ENCODE assay signal across 9 cellular contexts in the genomic region with DNA sequence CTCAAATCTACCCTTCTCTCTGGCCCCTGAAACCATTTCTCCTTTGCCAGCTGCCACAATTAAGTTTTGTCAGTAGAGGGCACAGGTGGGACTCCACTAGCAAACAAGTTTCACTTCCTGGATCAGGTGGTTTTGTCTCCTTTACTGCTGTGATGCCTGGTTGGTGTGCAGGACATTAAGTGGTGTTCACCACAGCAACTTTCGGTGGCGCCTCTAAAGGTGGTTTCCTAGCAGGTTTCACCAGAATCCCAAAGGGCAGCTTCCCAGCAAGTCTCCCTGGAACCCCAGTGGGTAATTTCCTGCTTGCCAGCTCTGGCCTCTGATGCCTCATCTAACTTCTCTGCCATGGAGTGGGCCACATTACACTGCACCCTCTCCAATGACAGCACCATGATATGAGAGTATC. TPM values are rescaled to one million over a fixed set of nuclear protein-coding genes. Genes with fewer than 3 reads are reported as not detected.
DNase-seq lines count a peak whose midpoint lies in the region; ATAC-seq and TF ChIP-seq lines count a peak whose summit lies in the region.
"Had no signal": no experiment of that assay in that cellular context is flagged by ENCODE, and none has a peak within 500 bp of the region (broad histone marks: within the 10 kb centered on the region; RNA-seq: fewer than 3 reads in every experiment).

No MANE protein-coding gene starts in this region.

- TF ChIP-seq POLR2A in tibial nerve (IDR thresholded peaks at IDR 0.05): no peak

- H4K20me1 ChIP-seq in BLaER1: no peaks in the 10 kb centered on the region; the same call in 1 of the 2 replicates

- DNase-seq in OCI-M1 (lab: John Stamatoyannopoulos, UW): peak; percentile 43
- DNase-seq in iPS-NIHi11 (ENCODE audit: low spot score): peak; percentile 18
- DNase-seq in tibial nerve (ENCODE audit: low spot score in 2 of 2): no peak
- no peak for DNase-seq in NCI-H2081 treated with DMSO at 0.1 percent for 48 hours (lab: John Stamatoyannopoulos, UW)
- no peak for DNase-seq in effector CD8-positive, alpha-beta T cell (lab: John Stamatoyannopoulos, UW)

- H3K9ac ChIP-seq in BLaER1: no peak overlapping the region

- peak in 1 of 5 experiments; percentile 9 for TF ChIP-seq CTCF in tibial nerve (IDR thresholded peaks at IDR 0.05)

- H3K4me2 ChIP-seq in BLaER1: peak overlapping the region; percentile 20; the same call in 1 of the 2 replicates

- H3K36me3 ChIP-seq in BLaER1 (peaks cover 94% of the 10 kb centered on the region), tibial nerve (peaks cover 2 to 100% (median 17%) of the 10 kb centered on the region in 3 donors)

- H3K27ac ChIP-seq in BLaER1 (no peak overlapping the region), tibial nerve (no peak overlapping the region)
- H3K27ac ChIP-seq: epithelial cell of prostate had no signal

- peak; percentile 97 for ATAC-seq in GM18870 (IDR thresholded peaks at IDR 0.05; ENCODE audit: unreplicated experiment)
- ATAC-seq in HG02981 (IDR thresholded peaks at IDR 0.05; ENCODE audit: unreplicated experiment): peak; percentile 99

- no peak overlapping the region for H3K4me3 ChIP-seq in BLaER1
- H3K4me3 ChIP-seq in tibial nerve: no peak overlapping the region

- peaks cover 22% of the 10 kb centered on the region for H3K9me3 ChIP-seq in BLaER1
- H3K9me3 ChIP-seq in tibial nerve: no peaks in the 10 kb centered on the region

- no peak for TF ChIP-seq EP300 in tibial nerve (IDR thresholded peaks at IDR 0.05)

- H3K4me1 ChIP-seq in BLaER1 (peaks cover 18% of the 10 kb centered on the region; the same call in 1 of the 2 replicates), tibial nerve (no peaks in the 10 kb centered on the region)

- 45 to 50% methylated on average over 2 of the region's 2 CpGs for WGBS in tibial nerve, 2 donors

- H3K27me3 ChIP-seq in BLaER1: no peaks in the 10 kb centered on the region
- no peaks in the 10 kb centered on the region for H3K27me3 ChIP-seq in tibial nerve

RNA-seq across cellular contexts. Expression of gene MED4, which starts 16.6 kb away (rescaled TPM):
- 10 to 100 TPM; 27.0 to 41.0 (median 31.4) TPM for total RNA-seq in tibial nerve

RNA-seq across cellular contexts. Expression of gene NUDT15, which starts 40.7 kb away (rescaled TPM):
- total RNA-seq in tibial nerve: 10 to 100 TPM in 1 of 4 donors, 1 to 10 TPM in 3; 3.3 to 10.7 (median 4.8) TPM

Comparison
In these comparisons a context has a peak if more than half of its experiments do, and no peak if none do; other contexts are left out.
1. DNase-seq: peak in OCI-M1 (single experiment) and iPS-NIHi11 (single experiment); none in tibial nerve (0 of 2), NCI-H2081 treated with DMSO at 0.1 percent for 48 hours (single experiment) and effector CD8-positive, alpha-beta T cell (single experiment).